Comparison of ENCODE assay signal across 22 cellular contexts in the genomic region with DNA sequence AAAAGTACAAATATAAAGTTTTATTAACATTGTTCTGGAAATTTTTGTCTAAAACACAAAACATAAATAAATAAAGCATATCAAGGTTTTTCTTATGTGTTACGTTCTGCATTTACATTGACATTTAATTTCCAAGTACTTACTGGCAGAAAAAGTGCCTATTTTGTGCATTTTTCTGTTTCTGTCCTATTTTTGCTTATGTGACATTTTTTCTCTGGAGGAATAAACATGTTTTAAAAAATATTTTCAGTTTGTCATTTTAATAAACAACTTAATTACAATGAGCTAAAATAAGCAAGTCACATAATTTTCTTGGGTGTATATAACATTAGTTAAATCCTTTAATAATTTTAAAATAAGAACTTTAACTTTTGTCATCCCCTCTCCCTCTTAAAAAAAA.
"Had no signal": no experiment of that assay in that cellular context is flagged by ENCODE, and none has a peak within 500 bp of the region (broad histone marks: within the 10 kb centered on the region; RNA-seq: fewer than 3 reads in every experiment).

No MANE protein-coding gene starts in this region.

- H3K4me3 ChIP-seq: coronary artery, dorsolateral prefrontal cortex, esophagus muscularis mucosa, gastroesophageal sphincter, heart right ventricle, left lung, lower lobe of right lung, mucosa of descending colon had no signal

- H3K9me3 ChIP-seq: esophagus muscularis mucosa, gastroesophageal sphincter, heart right ventricle, left lung, lower lobe of right lung, mucosa of descending colon had no signal

- DNase-seq: dermis blood vessel endothelial cell; dorsolateral prefrontal cortex; effector CD4-positive, alpha-beta T cell; effector memory CD4-positive, alpha-beta T cell; foreskin keratinocyte; head of caudate nucleus; heart right ventricle; hippocampal formation; left cardiac atrium; left lung; left ventricle myocardium superior; lower lobe of right lung; mesenchymal stem cell; mucosa of descending colon; naive B cell had no signal

- H3K27ac ChIP-seq: coronary artery, dorsolateral prefrontal cortex, esophagus muscularis mucosa, foreskin keratinocyte, gastroesophageal sphincter, heart right ventricle, left lung, lower lobe of right lung had no signal

- H3K4me1 ChIP-seq: esophagus muscularis mucosa, foreskin keratinocyte, gastroesophageal sphincter, heart right ventricle, left lung, lower lobe of right lung had no signal

- ATAC-seq: foreskin keratinocyte, gastroesophageal sphincter, heart right ventricle, left cardiac atrium, left lung, left ventricle myocardium superior, lower lobe of right lung, mucosa of descending colon had no signal

- H3K27me3 ChIP-seq: dorsolateral prefrontal cortex, esophagus muscularis mucosa, foreskin keratinocyte, gastroesophageal sphincter, heart right ventricle, left lung had no signal

- FAIRE-seq: endothelial cell of umbilical vein, frontal cortex, islet of Langerhans, keratinocyte had no signal

- H3K36me3 ChIP-seq: esophagus muscularis mucosa, gastroesophageal sphincter, heart right ventricle, left lung, lower lobe of right lung had no signal
